In genomic region chr11:128621491-128622136, GRCh38 we compare ENCODE assay signal across 8 cellular contexts. TPM values are rescaled to one million over a fixed set of nuclear protein-coding genes. Genes with fewer than 3 reads are reported as not detected.
A peak's percentile ranks its signal among the peaks of the same experiment; 100 is the strongest.
DNase-seq lines count a peak whose midpoint lies in the region; ATAC-seq, FAIRE-seq and TF ChIP-seq lines count a peak whose summit lies in the region.
"Had no signal": no experiment of that assay in that cellular context is flagged by ENCODE, and none has a peak within 500 bp of the region (broad histone marks: within the 10 kb centered on the region; RNA-seq: fewer than 3 reads in every experiment).

No MANE protein-coding gene starts in this region.

- peaks cover 4% of the 10 kb centered on the region for H3K36me3 Mint-ChIP-seq in astrocyte (ENCODE audit: low read depth, unreplicated experiment)
- no peaks in the 10 kb centered on the region for H3K36me3 Mint-ChIP-seq in stimulated activated effector memory CD8-positive, alpha-beta T cell treated with anti-CD3 and anti-CD28 coated beads, Interleukin-12 subunit alpha, Interleukin-12 subunit beta, amount 100 ng/mL, for 72 hours

- peak overlapping the region; percentile 77 for H3K27ac Mint-ChIP-seq in astrocyte (ENCODE audit: unreplicated experiment)
- H3K27ac Mint-ChIP-seq in stimulated activated effector memory CD8-positive, alpha-beta T cell treated with anti-CD3 and anti-CD28 coated beads, Interleukin-12 subunit alpha, Interleukin-12 subunit beta, amount 100 ng/mL, for 72 hours: peak overlapping the region; percentile 91

- no peak for DNase-seq in GM12892 (ENCODE audit: insufficient read length)
- peak; percentile 71 for DNase-seq in astrocyte (ENCODE audit: low read depth)
- DNase-seq in hepatic stellate cell (ENCODE audit: low spot score): peak; percentile 95
- no peak for DNase-seq in stimulated activated effector memory CD8-positive, alpha-beta T cell treated with anti-CD3 and anti-CD28 coated beads, Interleukin-12 subunit alpha, Interleukin-12 subunit beta, amount 100 ng/mL, for 72 hours (ENCODE audit: low spot score in 2 of 2)
- no peak for DNase-seq in urothelium cell line (ENCODE audit: low spot score)
- no peak for DNase-seq in Kasumi-1 (lab: John Stamatoyannopoulos, UW)
- DNase-seq: NCI-H524 treated with DMSO at 0.1 percent for 48 hours had no signal

- peaks cover 6% of the 10 kb centered on the region for H3K4me1 ChIP-seq in astrocyte (ENCODE audit: insufficient read depth, low read length)

- no peak for ATAC-seq in stimulated activated effector memory CD8-positive, alpha-beta T cell treated with anti-CD3 and anti-CD28 coated beads, Interleukin-12 subunit alpha, Interleukin-12 subunit beta, amount 100 ng/mL, for 72 hours
- no peak for ATAC-seq in GM18520 (IDR thresholded peaks at IDR 0.05; ENCODE audit: unreplicated experiment)

- no peaks in the 10 kb centered on the region for H3K36me3 ChIP-seq in astrocyte (ENCODE audit: insufficient read depth, low read length)

- H4K20me1 ChIP-seq in astrocyte (ENCODE audit: insufficient read depth, low read length): no peaks in the 10 kb centered on the region

- H3K4me2 ChIP-seq in astrocyte (ENCODE audit: low read length): peak overlapping the region; percentile 45

- peak overlapping the region; percentile 4 for H3K4me3 Mint-ChIP-seq in astrocyte (ENCODE audit: unreplicated experiment)
- H3K4me3 Mint-ChIP-seq in stimulated activated effector memory CD8-positive, alpha-beta T cell treated with anti-CD3 and anti-CD28 coated beads, Interleukin-12 subunit alpha, Interleukin-12 subunit beta, amount 100 ng/mL, for 72 hours: no peak overlapping the region

- peak overlapping the region; percentile 44 for H3K9ac ChIP-seq in astrocyte (ENCODE audit: low read length)

- H3K27me3 ChIP-seq in astrocyte (ENCODE audit: insufficient read depth, low read length): no peaks in the 10 kb centered on the region

- H3K4me1 Mint-ChIP-seq in astrocyte (ENCODE audit: low read depth, unreplicated experiment): peaks cover 19% of the 10 kb centered on the region
- H3K4me1 Mint-ChIP-seq in stimulated activated effector memory CD8-positive, alpha-beta T cell treated with anti-CD3 and anti-CD28 coated beads, Interleukin-12 subunit alpha, Interleukin-12 subunit beta, amount 100 ng/mL, for 72 hours: peaks cover 83% of the 10 kb centered on the region

- H3K9me3 ChIP-seq in astrocyte (ENCODE audit: insufficient read depth, low read depth, low read length): no peaks in the 10 kb centered on the region

- peak overlapping the region; percentile 2 for H2AFZ ChIP-seq in astrocyte (ENCODE audit: low read depth, low read length)

- FAIRE-seq in GM12892 (lab: Jason Lieb, UNC) (peak; percentile 48), astrocyte (lab: Jason Lieb, UNC) (no peak), urothelium cell line (lab: Jason Lieb, UNC) (no peak)

- no peaks in the 10 kb centered on the region for H3K79me2 ChIP-seq in astrocyte (ENCODE audit: insufficient read depth, low read length)

- no peaks in the 10 kb centered on the region for H3K9me3 Mint-ChIP-seq in astrocyte (ENCODE audit: unreplicated experiment)
- H3K9me3 Mint-ChIP-seq in stimulated activated effector memory CD8-positive, alpha-beta T cell treated with anti-CD3 and anti-CD28 coated beads, Interleukin-12 subunit alpha, Interleukin-12 subunit beta, amount 100 ng/mL, for 72 hours: no peaks in the 10 kb centered on the region

- H3K4me3 ChIP-seq in astrocyte (ENCODE audit: insufficient read depth, low read depth, low read length): no peak overlapping the region

- no peak for TF ChIP-seq CTCF in astrocyte (IDR thresholded peaks at IDR 0.05; ENCODE audit: insufficient read depth, low read depth, low read length)

- H3K27ac ChIP-seq in astrocyte (ENCODE audit: low read depth, low read length): peak overlapping the region; percentile 33

- H3K27me3 Mint-ChIP-seq in astrocyte (ENCODE audit: low read depth, unreplicated experiment): peaks cover 23% of the 10 kb centered on the region

- TF ChIP-seq POLR2A in GM12892 (IDR thresholded peaks at IDR 0.05; ENCODE audit: low read depth, low read length): no peak

RNA-seq across cellular contexts. Expression of gene ETS1, which starts 34.3 kb away (rescaled TPM):
- 71.8 TPM for polyA plus RNA-seq in GM12892 (2012; ENCODE audit: missing spikeins)
- 87.7 and 107 TPM in 2 replicates for total RNA-seq in astrocyte

Comparison
In these comparisons a context has a peak if more than half of its experiments do, and no peak if none do; other contexts are left out.
1. DNase-seq: peak in astrocyte (single experiment) and hepatic stellate cell (single experiment); none in GM12892 (single experiment), stimulated activated effector memory CD8-positive, alpha-beta T cell treated with anti-CD3 and anti-CD28 coated beads, Interleukin-12 subunit alpha, Interleukin-12 subunit beta, amount 100 ng/mL, for 72 hours (0 of 2), urothelium cell line (single experiment) and Kasumi-1 (0 of 2).